8 cellular contexts compared by ENCODE assay signal in the genomic region with DNA sequence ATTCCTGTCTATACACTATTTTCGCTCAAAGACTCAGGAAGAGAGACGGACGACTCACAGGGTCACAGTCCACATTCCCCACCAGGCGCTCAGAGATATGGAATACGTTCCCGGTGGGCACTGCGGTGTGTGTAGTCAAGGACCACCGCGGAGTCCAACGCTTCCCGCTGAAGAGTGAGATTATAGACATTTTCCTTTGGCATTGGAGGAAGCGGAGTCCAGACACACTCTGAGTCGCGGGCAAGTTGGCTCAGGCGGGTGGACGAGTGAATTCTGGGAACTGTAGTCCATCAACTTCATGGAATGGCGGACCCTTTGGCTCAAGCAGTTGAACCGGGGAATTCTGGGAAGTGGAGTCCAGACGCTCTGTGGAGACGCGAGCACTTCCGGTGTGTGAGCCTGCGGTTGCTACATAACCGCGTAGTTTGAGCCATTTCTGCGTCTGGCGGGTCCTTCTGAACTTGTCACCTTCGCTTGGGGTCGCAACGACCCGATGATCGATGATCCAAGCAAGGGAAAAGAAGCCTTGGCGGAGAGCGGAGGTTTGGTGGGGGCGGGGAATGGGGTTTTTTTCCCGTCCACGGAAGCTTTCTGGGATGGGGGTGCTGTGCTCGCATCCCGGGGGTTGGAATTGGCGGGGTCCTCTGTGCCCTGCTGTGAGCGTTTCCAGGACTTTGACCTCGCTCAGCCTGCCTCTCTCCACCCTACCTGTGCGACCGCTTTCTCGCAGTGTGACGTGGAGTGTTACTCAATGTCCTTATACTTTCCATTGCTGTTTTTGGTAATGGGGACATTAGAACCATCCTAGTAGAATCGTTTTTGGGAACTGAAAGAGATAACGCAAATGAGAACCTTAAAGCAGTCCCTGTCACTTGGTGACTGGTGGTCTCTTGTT. TPM values are rescaled to one million over a fixed set of nuclear protein-coding genes. Genes with fewer than 3 reads are reported as not detected.
DNase-seq lines count a peak whose midpoint lies in the region; ATAC-seq, FAIRE-seq and TF ChIP-seq lines count a peak whose summit lies in the region.

Gene ZNF230, plus strand, starts transcription at position 392 of the 895 bp plus-strand sequence. CDS start 4,122 bp downstream, outside the sequence.

- H3K27ac ChIP-seq in keratinocyte (ENCODE audit: control insufficient read depth, insufficient read depth, low read length): peak within 1 kb of the TSS; percentile 59

- dilution Hi-C loops in keratinocyte (cut with MboI; ENCODE audit: extremely low pct_ligation_motif_present, low sequenced_read_pairs): no loop called here

- peak within 1 kb of the TSS; percentile 90 for H3K4me2 ChIP-seq in keratinocyte (ENCODE audit: control insufficient read depth, extremely low read depth, insufficient read depth, low read depth, low read length)

- no peaks in the 10 kb centered on the region for H4K20me1 ChIP-seq in keratinocyte (ENCODE audit: control insufficient read depth, extremely low read depth, insufficient read depth, low read length)

- FAIRE-seq in keratinocyte (lab: Jason Lieb, UNC): peak; percentile 94

- peak within 1 kb of the TSS; percentile 98 for H2AFZ ChIP-seq in keratinocyte (ENCODE audit: control insufficient read depth, low read length)

- peak within 1 kb of the TSS; percentile 72 to 81 (median 76) for H3K4me3 ChIP-seq in keratinocyte (ENCODE audit: control insufficient read depth in 2 of 3, extremely low read depth in 1 of 3, insufficient read depth in 2 of 3, low read depth in 1 of 3, low read length in 3 of 3)

- ATAC-seq in GM19025 (IDR thresholded peaks at IDR 0.05; ENCODE audit: low read depth, unreplicated experiment) (peak; percentile 87), HG03280 (IDR thresholded peaks at IDR 0.05; ENCODE audit: unreplicated experiment) (peak; percentile 92)

- DNase-seq in AG20443 (ENCODE audit: low spot score) (peak; percentile 95), NCI-H345 (lab: John Stamatoyannopoulos, UW) (peak; percentile 93), cerebellum (ENCODE audit: low spot score) (peak; percentile 93), keratinocyte (ENCODE audit: low read depth, low spot score) (peak; percentile 55)
- DNase-seq in activated CD4-positive, CD25-positive, alpha-beta regulatory T cell treated with anti-CD3 and anti-CD28 coated beads, Interleukin-2, amount 50 U/mL, for 72 hours: peak; percentile 68
- peak; percentile 52 to 56 for DNase-seq in stimulated activated CD4-positive, alpha-beta T cell treated with anti-CD3 and anti-CD28 coated beads, Interleukin-15, amount 100 ng/mL, for 1 hour (ENCODE audit: low read depth in 1 of 2, low spot score in 1 of 2)

- H3K27me3 ChIP-seq in keratinocyte (ENCODE audit: control insufficient read depth, extremely low read depth, insufficient read depth, low read length): no peaks in the 10 kb centered on the region

- H3K79me2 ChIP-seq in keratinocyte (ENCODE audit: control insufficient read depth, insufficient read depth, low read length): peaks cover 8% of the 10 kb centered on the region

- no peaks in the 10 kb centered on the region for H3K9me3 ChIP-seq in keratinocyte (ENCODE audit: control insufficient read depth, low read depth, low read length)

- H3K4me1 ChIP-seq in keratinocyte (ENCODE audit: control insufficient read depth, extremely low read depth, insufficient read depth, low read length): peaks cover 4% of the 10 kb centered on the region

- no peak for TF ChIP-seq CTCF in keratinocyte (optimal IDR thresholded peaks at IDR 0.05 in 1 of 3, IDR thresholded peaks at IDR 0.05 in 1 of 3, conservative IDR thresholded peaks at IDR 0.05 in 1 of 3; ENCODE audit: extremely low read depth in 1 of 3, insufficient read depth in 2 of 3, low read length in 3 of 3)

- H3K9ac ChIP-seq in keratinocyte (ENCODE audit: control insufficient read depth, extremely low read depth, insufficient read depth, low read length): peak within 1 kb of the TSS; percentile 75

- H3K36me3 ChIP-seq in keratinocyte (ENCODE audit: control insufficient read depth in 2 of 2, extremely low read depth in 1 of 2, insufficient read depth in 2 of 2, low read length in 2 of 2): peaks cover 5 to 6% of the 10 kb centered on the region in 2 experiments

- no peaks in the 10 kb centered on the region for H3K9me1 ChIP-seq in keratinocyte (ENCODE audit: control insufficient read depth, extremely low read depth, insufficient read depth, low read length)

RNA-seq across cellular contexts. Expression of gene ZNF230, which starts in this region (rescaled TPM):
- total RNA-seq in cerebellum: 7.7 TPM
- 1.5 to 2.9 TPM (median 2.4 TPM) in 3 replicates for polyA plus RNA-seq in keratinocyte
- polyA plus RNA-seq in keratinocyte (2011; ENCODE audit: low read depth): 0.89 TPM
- polyA plus RNA-seq in keratinocyte (2011; cell fraction: cytosol; rRNA removed): 0.58 and 1.4 TPM in 2 replicates
- polyA plus RNA-seq in keratinocyte (2011; cell fraction: nucleus; rRNA removed): 4.4 and 7.4 TPM in 2 replicates
- polyA plus RNA-seq in keratinocyte (2012; ENCODE audit: low replicate concordance): 1.6 and 1.8 TPM in 2 replicates
- 0.13 to 4.0 TPM (median 2.4 TPM) in 3 replicates for polyA minus RNA-seq in keratinocyte
- polyA minus RNA-seq in keratinocyte (2011; cell fraction: cytosol; rRNA and poly(A)+ RNA removed): 2.1 TPM
- polyA minus RNA-seq in keratinocyte (2011; cell fraction: nucleus; rRNA and poly(A)+ RNA removed): 1.4 and 3.6 TPM in 2 replicates

Comparison
In these comparisons a context has a peak if more than half of its experiments do, and no peak if none do; other contexts are left out.
1. Peak in every context shown above with its lines: DNase-seq, ATAC-seq, H3K4me3 ChIP-seq and H3K27ac ChIP-seq.